In genomic region chr5:17203329-17204132, GRCh38 we compare ENCODE assay signal across 8 cellular contexts. TPM values are rescaled to one million over a fixed set of nuclear protein-coding genes. Genes with fewer than 3 reads are reported as not detected.
DNase-seq lines count a peak whose midpoint lies in the region; ATAC-seq and TF ChIP-seq lines count a peak whose summit lies in the region.

No MANE protein-coding gene starts in this region.

- peak; percentile 86 for ATAC-seq in GM23338

- DNase-seq in GM06990 (ENCODE audit: extremely low read depth, insufficient read length) (no peak), GM23338 (ENCODE audit: low spot score) (peak; percentile 68), MM.1S (peak; percentile 65), RKO (ENCODE audit: low spot score) (peak; percentile 80), endothelial cell (ENCODE audit: low spot score) (peak; percentile 14), midbrain (lab: John Stamatoyannopoulos, UW) (peak; percentile 78)
- no peak for DNase-seq in activated T-helper 1 cell treated with anti-CD3 and anti-CD28 coated beads, Interleukin-12 subunit alpha, Interleukin-12 subunit beta, Interleukin-2, Interleukin-4 antibody, amounts not matched to agents 30 ng/mL and 10 ng/mL and 1 ng/mL, durations not matched to agents 14 hours and 24 hours and 36 hours (ENCODE audit: low spot score)
- DNase-seq in effector CD8-positive, alpha-beta T cell (lab: John Stamatoyannopoulos, UW) = no peak

- H3K4me3 Mint-ChIP-seq in GM23338 (no peak overlapping the region), endothelial cell (ENCODE audit: unreplicated experiment) (no peak overlapping the region)
- no peak overlapping the region for H3K4me3 Mint-ChIP-seq in activated T-helper 1 cell treated with anti-CD3 and anti-CD28 coated beads, Interleukin-12 subunit alpha, Interleukin-12 subunit beta, Interleukin-2, Interleukin-4 antibody, amounts not matched to agents 30 ng/mL and 10 ng/mL and 1 ng/mL, durations not matched to agents 14 hours and 24 hours and 36 hours

- no peaks in the 10 kb centered on the region for H3F3A ChIP-seq in GM23338 (replicated peaks; ENCODE audit: low read depth)
- no peaks in the 10 kb centered on the region for H3F3A ChIP-seq in MM.1S (ENCODE audit: insufficient read depth, low read length)

- no peaks in the 10 kb centered on the region for H4K20me1 ChIP-seq in GM23338 (replicated peaks; ENCODE audit: insufficient read depth)
- H4K20me1 ChIP-seq in MM.1S (ENCODE audit: insufficient read depth, low read length) = no peaks in the 10 kb centered on the region

- H3K27ac ChIP-seq in GM23338 (ENCODE audit: low read depth) (no peak overlapping the region), MM.1S (ENCODE audit: low read length) (no peak overlapping the region)

- H3K27me3 ChIP-seq in GM06990 (replicated peaks; ENCODE audit: control insufficient read depth, insufficient read depth, low read length) = no peaks in the 10 kb centered on the region
- H3K27me3 ChIP-seq in GM23338 (ENCODE audit: insufficient read depth) = no peaks in the 10 kb centered on the region
- no peaks in the 10 kb centered on the region for H3K27me3 ChIP-seq in MM.1S (replicated peaks; ENCODE audit: insufficient read depth, low read length)

- H3K4me1 Mint-ChIP-seq in GM23338 = peaks cover 4% of the 10 kb centered on the region
- no peaks in the 10 kb centered on the region for H3K4me1 Mint-ChIP-seq in endothelial cell (ENCODE audit: unreplicated experiment)
- no peaks in the 10 kb centered on the region for H3K4me1 Mint-ChIP-seq in activated T-helper 1 cell treated with anti-CD3 and anti-CD28 coated beads, Interleukin-12 subunit alpha, Interleukin-12 subunit beta, Interleukin-2, Interleukin-4 antibody, amounts not matched to agents 30 ng/mL and 10 ng/mL and 1 ng/mL, durations not matched to agents 14 hours and 24 hours and 36 hours (ENCODE audit: low read depth)

- TF ChIP-seq CTCF in GM06990 (IDR thresholded peaks at IDR 0.05; ENCODE audit: insufficient read depth, low read length, poor library complexity, severe bottlenecking) (peak; percentile 56), GM23338 (conservative IDR thresholded peaks at IDR 0.05; ENCODE audit: low read depth in 2 of 2) (peak; percentile 71 to 81), MM.1S (IDR thresholded peaks at IDR 0.05; ENCODE audit: low read length) (peak; percentile 63), endothelial cell (IDR thresholded peaks at IDR 0.05; ENCODE audit: unreplicated experiment) (peak; percentile 69)

- H3K36me3 ChIP-seq in GM06990 (ENCODE audit: control insufficient read depth, insufficient read depth, low read length) (no peaks in the 10 kb centered on the region), GM23338 (ENCODE audit: insufficient read depth) (no peaks in the 10 kb centered on the region), MM.1S (replicated peaks; ENCODE audit: insufficient read depth, low read length) (no peaks in the 10 kb centered on the region)

- H3K27ac Mint-ChIP-seq in GM23338 = no peak overlapping the region
- no peak overlapping the region for H3K27ac Mint-ChIP-seq in endothelial cell (ENCODE audit: unreplicated experiment)
- H3K27ac Mint-ChIP-seq in activated T-helper 1 cell treated with anti-CD3 and anti-CD28 coated beads, Interleukin-12 subunit alpha, Interleukin-12 subunit beta, Interleukin-2, Interleukin-4 antibody, amounts not matched to agents 30 ng/mL and 10 ng/mL and 1 ng/mL, durations not matched to agents 14 hours and 24 hours and 36 hours = no peak overlapping the region

- H3K79me2 ChIP-seq in GM23338 (replicated peaks; ENCODE audit: insufficient read depth) (no peaks in the 10 kb centered on the region), MM.1S (ENCODE audit: low read length) (no peaks in the 10 kb centered on the region)

- H2AFZ ChIP-seq in GM23338 = no peak overlapping the region
- H2AFZ ChIP-seq in MM.1S (ENCODE audit: low read length) = no peak overlapping the region

- H3K9ac ChIP-seq in MM.1S (ENCODE audit: low read length) = no peak overlapping the region

- H3K9me2 ChIP-seq in GM23338 (ENCODE audit: insufficient read depth) (no peaks in the 10 kb centered on the region), MM.1S (replicated peaks; ENCODE audit: insufficient read depth, low read length) (no peaks in the 10 kb centered on the region)

- H3K4me2 ChIP-seq in GM23338 = no peak overlapping the region
- no peak overlapping the region for H3K4me2 ChIP-seq in MM.1S (ENCODE audit: low read depth, low read length)

- H3K9me3 ChIP-seq in MM.1S (replicated peaks; ENCODE audit: insufficient read depth, low read length) = no peaks in the 10 kb centered on the region

- H3K27me3 Mint-ChIP-seq in GM23338 (ENCODE audit: insufficient read depth, low read depth, poor library complexity) = no peaks in the 10 kb centered on the region
- H3K27me3 Mint-ChIP-seq in endothelial cell (ENCODE audit: unreplicated experiment) = no peaks in the 10 kb centered on the region
- peaks cover 2% of the 10 kb centered on the region for H3K27me3 Mint-ChIP-seq in activated T-helper 1 cell treated with anti-CD3 and anti-CD28 coated beads, Interleukin-12 subunit alpha, Interleukin-12 subunit beta, Interleukin-2, Interleukin-4 antibody, amounts not matched to agents 30 ng/mL and 10 ng/mL and 1 ng/mL, durations not matched to agents 14 hours and 24 hours and 36 hours (ENCODE audit: insufficient read depth)

- intact Hi-C loops in activated T-helper 1 cell treated with anti-CD3 and anti-CD28 coated beads, Interleukin-12 subunit alpha, Interleukin-12 subunit beta, Interleukin-2, Interleukin-4 antibody, amounts not matched to agents 30 ng/mL and 10 ng/mL and 1 ng/mL, durations not matched to agents 14 hours and 24 hours and 36 hours (cut with micrococcal nuclease) = loop anchor here (1.0 kb wide), 1 partner anchor 412 kb away; no protein-coding TSS in a partner anchor

- H3K4me1 ChIP-seq in GM23338 (ENCODE audit: insufficient read depth) = no peaks in the 10 kb centered on the region
- no peaks in the 10 kb centered on the region for H3K4me1 ChIP-seq in MM.1S (ENCODE audit: low read length)

- 0 out of 3 replicates have a peak, but pooled peaks cover under 1% of the 10 kb centered on the region for H3K36me3 Mint-ChIP-seq in GM23338 (ENCODE audit: low read depth)
- H3K36me3 Mint-ChIP-seq in endothelial cell (ENCODE audit: low read depth, unreplicated experiment) = no peaks in the 10 kb centered on the region
- H3K36me3 Mint-ChIP-seq in activated T-helper 1 cell treated with anti-CD3 and anti-CD28 coated beads, Interleukin-12 subunit alpha, Interleukin-12 subunit beta, Interleukin-2, Interleukin-4 antibody, amounts not matched to agents 30 ng/mL and 10 ng/mL and 1 ng/mL, durations not matched to agents 14 hours and 24 hours and 36 hours (ENCODE audit: low read depth) = no peaks in the 10 kb centered on the region

- H3K9me3 Mint-ChIP-seq in GM23338 = 0 out of 3 replicates have a peak, but pooled peaks cover under 1% of the 10 kb centered on the region
- peaks cover under 1% of the 10 kb centered on the region for H3K9me3 Mint-ChIP-seq in endothelial cell (ENCODE audit: unreplicated experiment)
- no peaks in the 10 kb centered on the region for H3K9me3 Mint-ChIP-seq in activated T-helper 1 cell treated with anti-CD3 and anti-CD28 coated beads, Interleukin-12 subunit alpha, Interleukin-12 subunit beta, Interleukin-2, Interleukin-4 antibody, amounts not matched to agents 30 ng/mL and 10 ng/mL and 1 ng/mL, durations not matched to agents 14 hours and 24 hours and 36 hours

- no peak overlapping the region for H3K4me3 ChIP-seq in GM06990 (replicated peaks; ENCODE audit: low read depth, low read length)
- no peak overlapping the region for H3K4me3 ChIP-seq in GM23338
- H3K4me3 ChIP-seq in MM.1S (ENCODE audit: low read length) = no peak overlapping the region

TF ChIP-seq in GM23338, 12 proteins besides CTCF, POLR2A, EP300 and RAD21 (continues in another document):
- no peak for TF ChIP-seq CREB1 (CRISPR knock-in tag; IDR thresholded peaks at IDR 0.05; ENCODE audit: low read depth)

RNA-seq across cellular contexts. Expression of gene BASP1, which starts 13.9 kb away (rescaled TPM):
- 89.4 and 114 TPM in 2 replicates for total RNA-seq in GM23338 (2014; rRNA removed; shearing (Covaris generic))
- polyA plus RNA-seq in GM23338 (2016; fragmentation: Nextera tagmentation; extraction: Ambion mirVana) = 84.2 and 87.5 TPM in 2 replicates
- 95.2 TPM for total RNA-seq in endothelial cell (ENCODE audit: unreplicated experiment)
- total RNA-seq in activated T-helper 1 cell treated with anti-CD3 and anti-CD28 coated beads, Interleukin-12 subunit alpha, Interleukin-12 subunit beta, Interleukin-2, Interleukin-4 antibody, amounts not matched to agents 30 ng/mL and 10 ng/mL and 1 ng/mL, durations not matched to agents 14 hours and 24 hours and 36 hours = 1.0 and 1.5 TPM in 2 replicates

Comparison
In these comparisons a context has a peak if more than half of its experiments do, and no peak if none do; other contexts are left out.
1. DNase-seq: peak in GM23338 (single experiment), MM.1S (single experiment), RKO (single experiment), endothelial cell (single experiment) and midbrain (single experiment); none in GM06990 (single experiment), activated T-helper 1 cell treated with anti-CD3 and anti-CD28 coated beads, Interleukin-12 subunit alpha, Interleukin-12 subunit beta, Interleukin-2, Interleukin-4 antibody, amounts not matched to agents 30 ng/mL and 10 ng/mL and 1 ng/mL, durations not matched to agents 14 hours and 24 hours and 36 hours (single experiment) and effector CD8-positive, alpha-beta T cell (single experiment).
2. RNA of gene BASP1, which starts 13.9 kb away (total RNA-seq): 89.4 to 114 TPM in GM23338 and 95.2 TPM in endothelial cell (single experiment); 1.0 to 1.5 TPM in activated T-helper 1 cell treated with anti-CD3 and anti-CD28 coated beads, Interleukin-12 subunit alpha, Interleukin-12 subunit beta, Interleukin-2, Interleukin-4 antibody, amounts not matched to agents 30 ng/mL and 10 ng/mL and 1 ng/mL, durations not matched to agents 14 hours and 24 hours and 36 hours; every median in the first group is over 10 times any median in the second.
3. Peak in every context shown above with its lines, with median percentiles within 50 percentile points of each other: CTCF ChIP-seq.